In the genomic region with DNA sequence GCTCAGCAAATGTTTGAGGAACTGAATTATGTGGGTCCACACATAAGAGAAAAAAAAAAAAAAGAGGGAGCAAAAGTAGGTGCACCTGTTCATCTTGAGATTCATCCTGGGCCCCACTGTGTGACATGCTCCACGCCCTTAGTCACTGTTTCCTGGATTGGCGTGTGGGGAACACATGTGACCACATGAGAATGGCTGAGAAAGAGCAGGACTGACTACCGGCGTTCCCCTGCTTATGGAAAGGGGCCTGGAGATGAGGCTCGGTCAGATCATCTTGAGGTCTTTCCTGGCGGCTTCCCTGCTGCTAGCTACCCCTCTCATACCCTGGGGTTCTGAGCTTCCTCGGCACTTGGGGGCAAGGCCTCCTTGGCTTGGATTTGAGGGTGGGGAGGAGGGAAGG, we compare ENCODE assay signal across 10 cellular contexts. TPM values are rescaled to one million over a fixed set of nuclear protein-coding genes. Genes with fewer than 3 reads are reported as not detected.
A peak's percentile ranks its signal among the peaks of the same experiment; 100 is the strongest.
DNase-seq lines count a peak whose midpoint lies in the region; ATAC-seq and TF ChIP-seq lines count a peak whose summit lies in the region.
"Had no signal": no experiment of that assay in that cellular context is flagged by ENCODE, and none has a peak within 500 bp of the region (broad histone marks: within the 10 kb centered on the region; RNA-seq: fewer than 3 reads in every experiment).

No MANE protein-coding gene starts in this region.

- no peak for TF ChIP-seq EP300 in stomach (IDR thresholded peaks at IDR 0.05)

- peak overlapping the region; percentile 94 for H3K4me3 Mint-ChIP-seq in activated T-cell treated with anti-CD3 and anti-CD28 coated beads, Interleukin-2, amount 50 U/mL, for 24 hours
- H3K4me3 Mint-ChIP-seq in activated T-cell treated with anti-CD3 and anti-CD28 coated beads, Interleukin-2, amount 50 U/mL, for 72 hours: peak overlapping the region; percentile 88 to 92

- H3K9me3 ChIP-seq in right lobe of liver: no peaks in the 10 kb centered on the region
- no peaks in the 10 kb centered on the region for H3K9me3 ChIP-seq in stomach

- H3K36me3 Mint-ChIP-seq in activated T-cell treated with anti-CD3 and anti-CD28 coated beads, Interleukin-2, amount 50 U/mL, for 24 hours (ENCODE audit: low read depth): peaks cover 84% of the 10 kb centered on the region
- H3K36me3 Mint-ChIP-seq in activated T-cell treated with anti-CD3 and anti-CD28 coated beads, Interleukin-2, amount 50 U/mL, for 72 hours (ENCODE audit: insufficient read depth in 2 of 2): peaks cover 4 to 9% of the 10 kb centered on the region in 2 donors

- peak overlapping the region; percentile 49 to 71 (median 49) for H3K27ac ChIP-seq in right lobe of liver
- peak overlapping the region in 4 of 5 donors; percentile 38 to 75 (median 70) for H3K27ac ChIP-seq in stomach

- no peak for TF ChIP-seq POLR2A in right lobe of liver (IDR thresholded peaks at IDR 0.05)
- TF ChIP-seq POLR2A in stomach (IDR thresholded peaks at IDR 0.05): no peak

- no peak for TF ChIP-seq CTCF in right lobe of liver (IDR thresholded peaks at IDR 0.05)
- no peak for TF ChIP-seq CTCF in stomach (IDR thresholded peaks at IDR 0.05)

- H3K36me3 ChIP-seq in right lobe of liver (peaks cover 0 to 5% (median 0%) of the 10 kb centered on the region in 4 donors), stomach (peaks cover 5 to 8% (median 6%) of the 10 kb centered on the region in 4 donors)

- no peaks in the 10 kb centered on the region for H3K27me3 Mint-ChIP-seq in activated T-cell treated with anti-CD3 and anti-CD28 coated beads, Interleukin-2, amount 50 U/mL, for 24 hours
- no peaks in the 10 kb centered on the region for H3K27me3 Mint-ChIP-seq in activated T-cell treated with anti-CD3 and anti-CD28 coated beads, Interleukin-2, amount 50 U/mL, for 72 hours (ENCODE audit: low read depth)

- H3K9me3 Mint-ChIP-seq in activated T-cell treated with anti-CD3 and anti-CD28 coated beads, Interleukin-2, amount 50 U/mL, for 24 hours: no peaks in the 10 kb centered on the region
- no peaks in the 10 kb centered on the region for H3K9me3 Mint-ChIP-seq in activated T-cell treated with anti-CD3 and anti-CD28 coated beads, Interleukin-2, amount 50 U/mL, for 72 hours

- H3K27ac Mint-ChIP-seq in activated T-cell treated with anti-CD3 and anti-CD28 coated beads, Interleukin-2, amount 50 U/mL, for 24 hours: peak overlapping the region; percentile 84
- peak overlapping the region; percentile 25 for H3K27ac Mint-ChIP-seq in activated T-cell treated with anti-CD3 and anti-CD28 coated beads, Interleukin-2, amount 50 U/mL, for 72 hours

- intact Hi-C loops in right lobe of liver (cut with DNase I): no loop called here
- intact Hi-C loops in stomach (cut with DNase I; ENCODE audit: low total_unique reads): no loop called here

- ATAC-seq in activated T-cell treated with anti-CD3 and anti-CD28 coated beads, Interleukin-2, amount 50 U/mL, for 72 hours (replicated peaks in 1 of 2): peak; percentile 36 to 59
- ATAC-seq in right lobe of liver: peak in 1 of 4 donors; percentile 5
- no peak for ATAC-seq in GM21367 (IDR thresholded peaks at IDR 0.05; ENCODE audit: unreplicated experiment)

- H3K4me1 ChIP-seq in right lobe of liver: peaks cover 0 to 72% (median 31%) of the 10 kb centered on the region in 4 donors
- peaks cover 76 to 92% (median 87%) of the 10 kb centered on the region in 4 donors for H3K4me1 ChIP-seq in stomach

- peaks cover 86% of the 10 kb centered on the region for H3K4me1 Mint-ChIP-seq in activated T-cell treated with anti-CD3 and anti-CD28 coated beads, Interleukin-2, amount 50 U/mL, for 24 hours (ENCODE audit: low read depth)
- peaks cover 82% of the 10 kb centered on the region for H3K4me1 Mint-ChIP-seq in activated T-cell treated with anti-CD3 and anti-CD28 coated beads, Interleukin-2, amount 50 U/mL, for 72 hours (ENCODE audit: low read depth)

- WGBS in right lobe of liver (ENCODE audit: insufficient coverage, low coverage, low lambda C conversion rate, missing lambda C conversion rate): 22% methylated on average over 3 of the region's 7 CpGs
- 35 to 64% (median 61%) methylated on average over 7 of the region's 7 CpGs for WGBS in stomach, 5 donors

- peak overlapping the region; percentile 0 to 37 (median 34) for H3K4me3 ChIP-seq in right lobe of liver
- H3K4me3 ChIP-seq in stomach: peak overlapping the region in 2 of 4 donors; percentile 32 to 83

- DNase-seq in activated T-cell treated with anti-CD3 and anti-CD28 coated beads, Interleukin-2, amount 50 U/mL, for 24 hours: peak; percentile 45
- DNase-seq in activated T-cell treated with anti-CD3 and anti-CD28 coated beads, Interleukin-2, amount 50 U/mL, for 1 hour: no peak
- peak; percentile 52 to 64 for DNase-seq in activated T-cell treated with anti-CD3 and anti-CD28 coated beads, Interleukin-2, amount 50 U/mL, for 72 hours
- DNase-seq in right lobe of liver: no peak
- no peak for DNase-seq in stomach
- no peak for DNase-seq in HuH-7 (ENCODE audit: low spot score)
- DNase-seq in NCI-H226: no peak
- DNase-seq: head of caudate nucleus, NCI-H1694 treated with DMSO at 0.1 percent for 48 hours had no signal

- no peaks in the 10 kb centered on the region for H3K27me3 ChIP-seq in right lobe of liver
- no peaks in the 10 kb centered on the region for H3K27me3 ChIP-seq in stomach

RNA-seq across cellular contexts. Expression of gene DEXI, which starts 3.9 kb away (rescaled TPM):
- total RNA-seq in activated T-cell treated with anti-CD3 and anti-CD28 coated beads, Interleukin-2, amount 50 U/mL, for 72 hours: 10 to 100 TPM; 24.4 to 26.7 TPM
- total RNA-seq in right lobe of liver (10 to 100 TPM; 35.8 to 93.8 (median 54.1) TPM), stomach (10 to 100 TPM; 16.5 to 97.9 (median 20.4) TPM)
- polyA plus RNA-seq in stomach: 10 to 100 TPM; 23.7 to 42.8 (median 37.4) TPM

RNA-seq across cellular contexts. Expression of gene CLEC16A, which starts 6.0 kb away (rescaled TPM):
- total RNA-seq in activated T-cell treated with anti-CD3 and anti-CD28 coated beads, Interleukin-2, amount 50 U/mL, for 72 hours: 10 to 100 TPM; 29.9 to 32.3 TPM
- total RNA-seq in right lobe of liver: 10 to 100 TPM; 15.2 to 25.9 (median 19.8) TPM
- 100 to 1,000 TPM in 2 of 5 donors, 10 to 100 TPM in 3; 20.2 to 176 (median 66.5) TPM for total RNA-seq in stomach
- polyA plus RNA-seq in stomach: 1 to 10 TPM; 5.8 to 8.6 (median 6.7) TPM

Comparison
In these comparisons a context has a peak if more than half of its experiments do, and no peak if none do; other contexts are left out.
1. DNase-seq: peak in activated T-cell treated with anti-CD3 and anti-CD28 coated beads, Interleukin-2, amount 50 U/mL, for 24 hours (single experiment) and activated T-cell treated with anti-CD3 and anti-CD28 coated beads, Interleukin-2, amount 50 U/mL, for 72 hours (2 of 2); none in activated T-cell treated with anti-CD3 and anti-CD28 coated beads, Interleukin-2, amount 50 U/mL, for 1 hour (single experiment), right lobe of liver (0 of 3), stomach (single experiment), HuH-7 (single experiment) and NCI-H226 (single experiment).